In genomic region chr6:149885888-149886287, GRCh38 we compare ENCODE assay signal across 25 cellular contexts. TPM values are rescaled to one million over a fixed set of nuclear protein-coding genes. Genes with fewer than 3 reads are reported as not detected.
DNase-seq lines count a peak whose midpoint lies in the region; ATAC-seq, FAIRE-seq and TF ChIP-seq lines count a peak whose summit lies in the region.
"Had no signal": no experiment of that assay in that cellular context is flagged by ENCODE, and none has a peak within 500 bp of the region (broad histone marks: within the 10 kb centered on the region; RNA-seq: fewer than 3 reads in every experiment).

No MANE protein-coding gene starts in this region.

- DNase-seq in A549 (ENCODE audit: low read depth in 1 of 2, low spot score in 1 of 2) (no peak), RWPE1 (ENCODE audit: low spot score) (no peak), K562 (ENCODE audit: extremely low read depth in 1 of 4, low spot score in 3 of 4) (no peak), epithelial cell of esophagus (ENCODE audit: low read depth) (peak; percentile 60), NCI-H2171 (lab: John Stamatoyannopoulos, UW) (no peak), natural killer cell (no peak), 8988T (no peak)
- DNase-seq in stimulated activated naive CD8-positive, alpha-beta T cell treated with anti-CD3 and anti-CD28 coated beads, Interleukin-15, amount 100 ng/mL, for 72 hours: no peak
- DNase-seq: ACHN; BE2C; C1 segment of cervical spinal cord; Caco-2; Calu3; CD4-positive, alpha-beta memory T cell; CD4-positive, CD25-positive, alpha-beta regulatory T cell; CD8-positive, alpha-beta memory T cell; DMS79 treated with DMSO at 0.1 percent for 48 hours; GF-D8 had no signal

- H4K20me1 ChIP-seq in K562 (replicated peaks; ENCODE audit: control insufficient read depth, insufficient read depth, low read length): no peaks in the 10 kb centered on the region
- H4K20me1 ChIP-seq: BLaER1 had no signal

- H3K4me1 ChIP-seq in A549 (peaks cover 50% of the 10 kb centered on the region), K562 (replicated peaks in 1 of 2; ENCODE audit: control insufficient read depth in 2 of 2, insufficient read depth in 2 of 2, low read length in 2 of 2) (no peaks in the 10 kb centered on the region)
- H3K4me1 ChIP-seq: BE2C, BLaER1, Caco-2 had no signal

- TF ChIP-seq CTCF in A549 (IDR thresholded peaks at IDR 0.05) (no peak), RWPE1 (conservative IDR thresholded peaks at IDR 0.05; ENCODE audit: low read depth) (no peak), K562 (IDR thresholded peaks at IDR 0.05 in 2 of 3, conservative IDR thresholded peaks at IDR 0.05 in 1 of 3; ENCODE audit: insufficient read depth in 2 of 3, low read depth in 1 of 3, low read length in 3 of 3) (no peak), epithelial cell of esophagus (IDR thresholded peaks at IDR 0.05; ENCODE audit: insufficient read depth, low read depth, low read length, missing control alignments) (no peak), natural killer cell (IDR thresholded peaks at IDR 0.05) (no peak)

- peaks cover 45% of the 10 kb centered on the region for H3K27me3 Mint-ChIP-seq in stimulated activated naive CD8-positive, alpha-beta T cell treated with anti-CD3 and anti-CD28 coated beads, Interleukin-15, amount 100 ng/mL, for 72 hours
- peaks cover 9 to 29% of the 10 kb centered on the region in 2 donors for H3K27me3 Mint-ChIP-seq in natural killer cell (ENCODE audit: low read depth in 2 of 2)

- FAIRE-seq in A549 (lab: Jason Lieb, UNC): no peak
- FAIRE-seq in K562 (lab: Jason Lieb, UNC): peak; percentile 76
- FAIRE-seq: D721Med, G401.6, GM12891, GM19239 had no signal

- H3K4me2 ChIP-seq in A549 (no peak overlapping the region), K562 (ENCODE audit: insufficient read depth, low read length) (no peak overlapping the region)
- H3K4me2 ChIP-seq: BLaER1 had no signal

- no peak for TF ChIP-seq EP300 in A549 (IDR thresholded peaks at IDR 0.05)
- no peak for TF ChIP-seq EP300 in K562 (IDR thresholded peaks at IDR 0.05; ENCODE audit: low read length)

- H3K9me1 ChIP-seq in K562 (ENCODE audit: control insufficient read depth, insufficient read depth, low read length): no peaks in the 10 kb centered on the region

- H3K27ac ChIP-seq in A549: peak overlapping the region; percentile 76 to 92; a peak in 5 of 6 replicates
- peak overlapping the region; percentile 94 for H3K27ac ChIP-seq in RWPE1
- no peak overlapping the region for H3K27ac ChIP-seq in K562 (ENCODE audit: extremely low read depth, low read depth, low read length)
- H3K27ac ChIP-seq: BLaER1 had no signal

- H3K79me2 ChIP-seq in K562 (ENCODE audit: control insufficient read depth, insufficient read depth, low read length): no peaks in the 10 kb centered on the region

- H3K36me3 Mint-ChIP-seq in natural killer cell: no peaks in the 10 kb centered on the region
- H3K36me3 Mint-ChIP-seq: CD14-positive monocyte; CD4-positive, alpha-beta memory T cell; CD4-positive, CD25-positive, alpha-beta regulatory T cell; CD8-positive, alpha-beta memory T cell had no signal

- H3K36me3 ChIP-seq in K562 (ENCODE audit: control insufficient read depth, insufficient read depth, low read length): no peaks in the 10 kb centered on the region
- H3K36me3 ChIP-seq: BE2C, BLaER1 had no signal

- no TSS peak for BruUV-seq in K562 (replicated peaks; lab: Mats Ljungman, UMichigan)

- intact Hi-C loops in K562 (cut with micrococcal nuclease) (no loop called here), natural killer cell (cut with micrococcal nuclease) (no loop called here)

- no peak overlapping the region for H3K4me3 Mint-ChIP-seq in stimulated activated naive CD8-positive, alpha-beta T cell treated with anti-CD3 and anti-CD28 coated beads, Interleukin-15, amount 100 ng/mL, for 72 hours
- no peak overlapping the region for H3K4me3 Mint-ChIP-seq in natural killer cell
- H3K4me3 Mint-ChIP-seq: CD14-positive monocyte; CD4-positive, alpha-beta memory T cell; CD4-positive, CD25-positive, alpha-beta regulatory T cell; CD8-positive, alpha-beta memory T cell had no signal

- TF ChIP-seq RAD21 in A549 (conservative IDR thresholded peaks at IDR 0.05 in 1 of 2, IDR thresholded peaks at IDR 0.05 in 1 of 2): no peak
- no peak for TF ChIP-seq RAD21 in K562 (CRISPR knock-in tag; conservative IDR thresholded peaks at IDR 0.05 in 1 of 2, IDR thresholded peaks at IDR 0.05 in 1 of 2)

- ATAC-seq in A549 (no peak), K562 (no peak), natural killer cell (no peak)
- no peak for ATAC-seq in stimulated activated naive CD8-positive, alpha-beta T cell treated with anti-CD3 and anti-CD28 coated beads, Interleukin-15, amount 100 ng/mL, for 72 hours

- no peak overlapping the region for H3K4me3 ChIP-seq in A549
- H3K4me3 ChIP-seq in K562: no peak overlapping the region
- H3K4me3 ChIP-seq in epithelial cell of esophagus (ENCODE audit: low read length): no peak overlapping the region
- H3K4me3 ChIP-seq: BLaER1 had no signal

- no peaks in the 10 kb centered on the region for H3K9me3 Mint-ChIP-seq in stimulated activated naive CD8-positive, alpha-beta T cell treated with anti-CD3 and anti-CD28 coated beads, Interleukin-15, amount 100 ng/mL, for 72 hours
- H3K9me3 Mint-ChIP-seq in natural killer cell: no peaks in the 10 kb centered on the region
- H3K9me3 Mint-ChIP-seq: CD4-positive, alpha-beta memory T cell had no signal

- H3K27ac Mint-ChIP-seq in stimulated activated naive CD8-positive, alpha-beta T cell treated with anti-CD3 and anti-CD28 coated beads, Interleukin-15, amount 100 ng/mL, for 72 hours: no peak overlapping the region
- no peak overlapping the region for H3K27ac Mint-ChIP-seq in natural killer cell
- H3K27ac Mint-ChIP-seq: CD14-positive monocyte; CD4-positive, alpha-beta memory T cell; CD4-positive, CD25-positive, alpha-beta regulatory T cell; CD8-positive, alpha-beta memory T cell had no signal

- 66% methylated on average over 3 of the region's 3 CpGs for WGBS in A549 (ENCODE audit: missing lambda C conversion rate)
- WGBS in K562 (ENCODE audit: insufficient coverage, low coverage, missing lambda C conversion rate): 1% methylated on average over 3 of the region's 3 CpGs

- H3K27me3 ChIP-seq in K562 (ENCODE audit: control insufficient read depth in 2 of 2, insufficient read depth in 2 of 2, low read length in 2 of 2): peaks cover 52 to 62% of the 10 kb centered on the region in 2 experiments; a peak in 4 of 5 replicates
- H3K27me3 ChIP-seq: BLaER1 had no signal

- POLR2A ChIA-PET in A549 (lab: Yijun Ruan, JAX): interaction anchor here (1.4 kb wide), 1 partner anchor 22 kb away, joined by 3 read pairs; no protein-coding TSS in a partner anchor
- POLR2A ChIA-PET in RWPE1 (lab: Yijun Ruan, JAX; ENCODE audit: low non-redundant PET): no interaction called here
- POLR2A ChIA-PET in K562 (lab: Yijun Ruan, JAX): interaction anchor here (1.7 kb wide), 1 partner anchor 14 kb away, joined by 6 read pairs; no protein-coding TSS in a partner anchor

- TF ChIP-seq POLR2A in A549 (IDR thresholded peaks at IDR 0.05; ENCODE audit: low read length): no peak
- TF ChIP-seq POLR2A in K562 (conservative IDR thresholded peaks at IDR 0.05): no peak

- H3K9ac ChIP-seq in K562 (ENCODE audit: insufficient read depth in 1 of 2, low read depth in 2 of 2, low read length in 2 of 2): no peak overlapping the region
- H3K9ac ChIP-seq: BLaER1 had no signal

- CTCF ChIA-PET in A549 (lab: Yijun Ruan, JAX) (interaction anchor here (0.6 to 2.4 kb wide), 6 partner anchors 9 to 1232 kb away, joined by 3 to 9 read pairs (median 4); no protein-coding TSS in a partner anchor), RWPE1 (lab: Yijun Ruan, JAX) (interaction anchor here (0.6 to 1.4 kb wide), 2 partner anchors 51 to 54 kb away, joined by 3 read pairs; no protein-coding TSS in a partner anchor), K562 (lab: Yijun Ruan, JAX; ENCODE audit: low intra/inter-chr PET ratio) (no interaction called here)

- no peaks in the 10 kb centered on the region for H3K4me1 Mint-ChIP-seq in stimulated activated naive CD8-positive, alpha-beta T cell treated with anti-CD3 and anti-CD28 coated beads, Interleukin-15, amount 100 ng/mL, for 72 hours
- no peaks in the 10 kb centered on the region for H3K4me1 Mint-ChIP-seq in natural killer cell
- H3K4me1 Mint-ChIP-seq: CD4-positive, alpha-beta memory T cell; CD4-positive, CD25-positive, alpha-beta regulatory T cell; CD8-positive, alpha-beta memory T cell had no signal

- H3K9me3 ChIP-seq in A549: no peaks in the 10 kb centered on the region
- H3K9me3 ChIP-seq in K562 (replicated peaks; ENCODE audit: control insufficient read depth, insufficient read depth, low read depth, low read length): no peaks in the 10 kb centered on the region
- H3K9me3 ChIP-seq: BE2C, BLaER1, Caco-2 had no signal

- H2AFZ ChIP-seq in K562 (ENCODE audit: low read depth, low read length): no peak overlapping the region

- in situ Hi-C loops in K562 (cut with MboI): no loop called here

RNA-seq across cellular contexts. Expression of gene RAET1E, which starts 12.0 kb away (rescaled TPM):
- 2.8 and 4.2 TPM in 2 replicates for polyA plus RNA-seq in A549 (2011; rRNA removed)
- polyA plus RNA-seq in A549 (2012; cell fraction: cytosol; rRNA removed): 0.66 and 0.98 TPM in 2 replicates
- 0.32 and 1.1 TPM in 2 replicates for polyA plus RNA-seq in A549 (2012; cell fraction: nucleus; rRNA removed)
- polyA plus RNA-seq in A549 (2017; fragmentation: RNase III; extraction: RNeasy Plus Mini Kit Qiagen cat#74134 plus additional on column Dnase treatment): 3.3 to 5.4 TPM (median 4.5 TPM) in 3 replicates
- 0.44 and 2.6 TPM in 2 replicates for polyA minus RNA-seq in A549 (2011; rRNA and poly(A)+ RNA removed)
- not detected in 2 replicates for total RNA-seq in K562 (2011; cell fraction: chromatin; rRNA removed; ENCODE audit: low replicate concordance)
- not detected in 2 replicates for total RNA-seq in K562 (2011; cell fraction: nucleolus; rRNA removed)
- not detected in 2 replicates for total RNA-seq in K562 (2011; cell fraction: nucleoplasm; rRNA removed)
- not detected in 2 replicates for total RNA-seq in K562 (2014; rRNA removed)
- total RNA-seq in K562 (2014; rRNA removed; fragmentation: Illumina TruSeq; extraction: Trizol): not detected in 2 replicates
- not detected in 2 replicates for total RNA-seq in K562 (2015; rRNA removed; fragmentation: Illumina TruSeq; extraction: Trizol)
- total RNA-seq in K562 (2021): not detected in 2 replicates
- not detected in 2 replicates for polyA plus RNA-seq in K562 (2011; rRNA removed)
- 0.01 and 0.18 TPM in 2 replicates for polyA plus RNA-seq in K562 (2011; cell fraction: cytosol; rRNA removed)
- 0.24 TPM in 1 of 2 replicates, not detected in the other for polyA plus RNA-seq in K562 (2011; cell fraction: nucleus; rRNA removed)
- not detected in 2 replicates for polyA plus RNA-seq in K562 (2012)
- polyA plus RNA-seq in K562 (2014; fragmentation: Illumina TruSeq; extraction: Trizol): not detected in 2 replicates
- polyA plus RNA-seq in K562 (2014; fragmentation: Nextera tagmentation; extraction: Ambion mirVana): not detected
- polyA plus RNA-seq in K562 (2014; rRNA removed): not detected in 2 replicates
- not detected in 2 replicates for polyA minus RNA-seq in K562 (2011; rRNA and poly(A)+ RNA removed)
- not detected in 2 replicates for polyA minus RNA-seq in K562 (2011; cell fraction: cytosol; rRNA and poly(A)+ RNA removed)
- polyA minus RNA-seq in K562 (2011; cell fraction: nucleus; rRNA and poly(A)+ RNA removed): 0.11 and 0.13 TPM in 2 replicates
- total RNA-seq in natural killer cell: not detected
- total RNA-seq: Caco-2; Calu3; CD4-positive, alpha-beta memory T cell; CD4-positive, CD25-positive, alpha-beta regulatory T cell; CD8-positive, alpha-beta memory T cell had no signal
- polyA plus RNA-seq: AG04450; CD14-positive monocyte; CD4-positive, alpha-beta memory T cell; CD4-positive, CD25-positive, alpha-beta regulatory T cell; CD8-positive, alpha-beta memory T cell had no signal

RNA-seq across cellular contexts. Expression of gene LRP11, which starts 21.7 kb away (rescaled TPM):
- polyA plus RNA-seq in A549 (2011; rRNA removed) (57.7 and 59.2 TPM in 2 replicates), A549 (2017; fragmentation: RNase III; extraction: RNeasy Plus Mini Kit Qiagen cat#74134 plus additional on column Dnase treatment) (37.4 to 53.8 TPM (median 48.9 TPM) in 3 replicates), K562 (2011; rRNA removed) (2.6 and 8.2 TPM in 2 replicates), K562 (2014; fragmentation: Illumina TruSeq; extraction: Trizol) (1.8 and 3.4 TPM in 2 replicates), K562 (2014; fragmentation: Nextera tagmentation; extraction: Ambion mirVana) (under 1 TPM; 0.51 to 0.94 TPM), K562 (2014; rRNA removed) (2.0 and 2.1 TPM in 2 replicates)
- 21.1 and 28.5 TPM in 2 replicates for polyA plus RNA-seq in A549 (2012; cell fraction: cytosol; rRNA removed)
- polyA plus RNA-seq in A549 (2012; cell fraction: nucleus; rRNA removed): 18.2 and 23.9 TPM in 2 replicates
- 78.1 and 98.4 TPM in 2 replicates for polyA minus RNA-seq in A549 (2011; rRNA and poly(A)+ RNA removed)
- 3.8 and 4.9 TPM in 2 replicates for total RNA-seq in K562 (2011; cell fraction: chromatin; rRNA removed; ENCODE audit: low replicate concordance)
- 3.8 TPM in 2 replicates for total RNA-seq in K562 (2011; cell fraction: nucleolus; rRNA removed)
- 3.6 and 5.7 TPM in 2 replicates for total RNA-seq in K562 (2011; cell fraction: nucleoplasm; rRNA removed)
- total RNA-seq in K562 (2014; rRNA removed) (2.2 and 4.6 TPM in 2 replicates), K562 (2014; rRNA removed; fragmentation: Illumina TruSeq; extraction: Trizol) (2.7 and 3.5 TPM in 2 replicates), K562 (2015; rRNA removed; fragmentation: Illumina TruSeq; extraction: Trizol) (2.4 and 2.6 TPM in 2 replicates), K562 (2021) (2.9 and 3.6 TPM in 2 replicates), natural killer cell (under 1 TPM; 0.16 to 0.43 (median 0.26) TPM)
- polyA plus RNA-seq in K562 (2011; cell fraction: cytosol; rRNA removed): 3.2 and 7.3 TPM in 2 replicates
- polyA plus RNA-seq in K562 (2011; cell fraction: nucleus; rRNA removed): 1.8 and 5.8 TPM in 2 replicates
- polyA plus RNA-seq in K562 (2012): 2.6 and 2.7 TPM in 2 replicates
- polyA minus RNA-seq in K562 (2011; rRNA and poly(A)+ RNA removed): 3.6 and 13.1 TPM in 2 replicates
- polyA minus RNA-seq in K562 (2011; cell fraction: cytosol; rRNA and poly(A)+ RNA removed): 3.4 and 9.2 TPM in 2 replicates
- polyA minus RNA-seq in K562 (2011; cell fraction: nucleus; rRNA and poly(A)+ RNA removed): 2.2 and 5.2 TPM in 2 replicates

RNA-seq across cellular contexts. Expression of gene RAET1G, which starts 37.0 kb away (rescaled TPM):
- 10.1 and 14.6 TPM in 2 replicates for polyA plus RNA-seq in A549 (2011; rRNA removed)
- 7.5 and 8.2 TPM in 2 replicates for polyA plus RNA-seq in A549 (2012; cell fraction: cytosol; rRNA removed)
- polyA plus RNA-seq in A549 (2012; cell fraction: nucleus; rRNA removed): 10.8 and 11.0 TPM in 2 replicates
- 15.5 to 29.8 TPM (median 24.4 TPM) in 3 replicates for polyA plus RNA-seq in A549 (2017; fragmentation: RNase III; extraction: RNeasy Plus Mini Kit Qiagen cat#74134 plus additional on column Dnase treatment)
- 4.9 and 6.5 TPM in 2 replicates for polyA minus RNA-seq in A549 (2011; rRNA and poly(A)+ RNA removed)
- not detected in 2 replicates for total RNA-seq in K562 (2011; cell fraction: chromatin; rRNA removed; ENCODE audit: low replicate concordance)
- not detected in 2 replicates for total RNA-seq in K562 (2011; cell fraction: nucleolus; rRNA removed)
- 0.61 TPM in 1 of 2 replicates, not detected in the other for total RNA-seq in K562 (2011; cell fraction: nucleoplasm; rRNA removed)
- total RNA-seq in K562 (2014; rRNA removed): not detected in 2 replicates
- not detected in 2 replicates for total RNA-seq in K562 (2014; rRNA removed; fragmentation: Illumina TruSeq; extraction: Trizol)
- not detected in 2 replicates for total RNA-seq in K562 (2015; rRNA removed; fragmentation: Illumina TruSeq; extraction: Trizol)
- total RNA-seq in K562 (2021): not detected in 2 replicates
- 0.11 TPM in 1 of 2 replicates, not detected in the other for polyA plus RNA-seq in K562 (2011; rRNA removed)
- 0.13 TPM in 1 of 2 replicates, not detected in the other for polyA plus RNA-seq in K562 (2011; cell fraction: cytosol; rRNA removed)
- polyA plus RNA-seq in K562 (2011; cell fraction: nucleus; rRNA removed): 0.16 TPM in 1 of 2 replicates, not detected in the other
- 0.07 TPM in 1 of 2 replicates, not detected in the other for polyA plus RNA-seq in K562 (2012)
- not detected in 2 replicates for polyA plus RNA-seq in K562 (2014; fragmentation: Illumina TruSeq; extraction: Trizol)
- not detected for polyA plus RNA-seq in K562 (2014; fragmentation: Nextera tagmentation; extraction: Ambion mirVana)
- polyA plus RNA-seq in K562 (2014; rRNA removed): not detected in 2 replicates
- polyA minus RNA-seq in K562 (2011; rRNA and poly(A)+ RNA removed): not detected in 2 replicates
- polyA minus RNA-seq in K562 (2011; cell fraction: cytosol; rRNA and poly(A)+ RNA removed): not detected in 2 replicates
- not detected in 2 replicates for polyA minus RNA-seq in K562 (2011; cell fraction: nucleus; rRNA and poly(A)+ RNA removed)
- total RNA-seq in natural killer cell: under 1 TPM in 1 of 3 donors, not detected in 2; 0.43 TPM
- total RNA-seq: Caco-2; CD4-positive, alpha-beta memory T cell; CD8-positive, alpha-beta memory T cell had no signal
- polyA plus RNA-seq: CD14-positive monocyte; CD4-positive, alpha-beta memory T cell; CD4-positive, CD25-positive, alpha-beta regulatory T cell; CD8-positive, alpha-beta memory T cell had no signal

RNA-seq across cellular contexts. Expression of gene ULBP2, which starts 55.9 kb away (rescaled TPM):
- polyA plus RNA-seq in A549 (2011; rRNA removed): 2.7 and 3.2 TPM in 2 replicates
- 2.0 TPM in 2 replicates for polyA plus RNA-seq in A549 (2012; cell fraction: cytosol; rRNA removed)
- 1.8 and 2.2 TPM in 2 replicates for polyA plus RNA-seq in A549 (2012; cell fraction: nucleus; rRNA removed)
- 4.2 to 5.0 TPM (median 4.5 TPM) in 3 replicates for polyA plus RNA-seq in A549 (2017; fragmentation: RNase III; extraction: RNeasy Plus Mini Kit Qiagen cat#74134 plus additional on column Dnase treatment)
- 0.39 and 1.4 TPM in 2 replicates for polyA minus RNA-seq in A549 (2011; rRNA and poly(A)+ RNA removed)
- total RNA-seq in K562 (2011; cell fraction: chromatin; rRNA removed; ENCODE audit: low replicate concordance): 6.3 and 10.4 TPM in 2 replicates
- 8.3 and 12.7 TPM in 2 replicates for total RNA-seq in K562 (2011; cell fraction: nucleolus; rRNA removed)
- 13.1 and 13.4 TPM in 2 replicates for total RNA-seq in K562 (2011; cell fraction: nucleoplasm; rRNA removed)
- 0.50 and 0.57 TPM in 2 replicates for total RNA-seq in K562 (2014; rRNA removed)
- 0.96 and 1.2 TPM in 2 replicates for total RNA-seq in K562 (2014; rRNA removed; fragmentation: Illumina TruSeq; extraction: Trizol)
- 0.60 and 0.83 TPM in 2 replicates for total RNA-seq in K562 (2015; rRNA removed; fragmentation: Illumina TruSeq; extraction: Trizol)
- 0.78 and 1.2 TPM in 2 replicates for total RNA-seq in K562 (2021)
- 2.7 and 5.3 TPM in 2 replicates for polyA plus RNA-seq in K562 (2011; rRNA removed)
- 2.6 and 5.2 TPM in 2 replicates for polyA plus RNA-seq in K562 (2011; cell fraction: cytosol; rRNA removed)
- polyA plus RNA-seq in K562 (2011; cell fraction: nucleus; rRNA removed): 1.4 and 3.5 TPM in 2 replicates
- 1.2 and 4.7 TPM in 2 replicates for polyA plus RNA-seq in K562 (2012)
- 1.8 and 2.4 TPM in 2 replicates for polyA plus RNA-seq in K562 (2014; fragmentation: Illumina TruSeq; extraction: Trizol)
- 1 to 10 TPM; 3.2 to 4.1 TPM for polyA plus RNA-seq in K562 (2014; fragmentation: Nextera tagmentation; extraction: Ambion mirVana)
- polyA plus RNA-seq in K562 (2014; rRNA removed): 1.1 TPM in 2 replicates
- 1.4 and 2.9 TPM in 2 replicates for polyA minus RNA-seq in K562 (2011; rRNA and poly(A)+ RNA removed)
- 0.86 TPM in 1 of 2 replicates, not detected in the other for polyA minus RNA-seq in K562 (2011; cell fraction: cytosol; rRNA and poly(A)+ RNA removed)
- 0.22 and 0.27 TPM in 2 replicates for polyA minus RNA-seq in K562 (2011; cell fraction: nucleus; rRNA and poly(A)+ RNA removed)
- total RNA-seq in natural killer cell: 1 to 10 TPM in 2 of 3 donors, under 1 TPM in 1; 0.98 to 2.4 (median 2.4) TPM
- total RNA-seq: CD4-positive, alpha-beta memory T cell had no signal
